Comparison of ENCODE assay signal across 17 cellular contexts in the genomic region with DNA sequence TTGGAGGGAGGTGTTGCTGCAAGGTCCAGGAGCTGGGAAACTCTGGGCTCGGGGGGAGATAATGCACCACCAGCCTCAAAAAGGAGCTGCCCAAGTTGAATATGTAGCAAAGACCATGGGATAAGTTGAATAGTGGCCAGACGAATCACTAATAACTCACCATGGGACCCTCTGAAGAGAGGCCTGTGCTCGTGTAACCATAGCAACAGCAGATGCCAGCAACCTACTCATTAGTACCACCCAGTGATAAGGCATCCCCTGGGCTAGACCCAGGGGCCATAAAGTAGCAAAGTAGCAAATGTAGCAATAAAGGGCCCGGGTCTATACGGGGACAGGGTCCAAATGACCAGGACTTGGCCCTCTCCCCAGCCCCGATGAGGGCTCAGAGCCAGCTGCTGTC.
DNase-seq lines count a peak whose midpoint lies in the region; ATAC-seq and TF ChIP-seq lines count a peak whose summit lies in the region.
"Had no signal": no experiment of that assay in that cellular context is flagged by ENCODE, and none has a peak within 500 bp of the region (broad histone marks: within the 10 kb centered on the region; RNA-seq: fewer than 3 reads in every experiment).

No MANE protein-coding gene starts in this region.

- intact Hi-C loops in right cardiac atrium (cut with DNase I) = no loop called here
- intact Hi-C loops in sigmoid colon (cut with DNase I) = no loop called here

- DNase-seq in NCI-H748 (lab: John Stamatoyannopoulos, UW; ENCODE audit: unreplicated experiment) = peak; percentile 25
- no peak for DNase-seq in NCI-H748 treated with DMSO at 0.1 percent for 48 hours (lab: John Stamatoyannopoulos, UW)
- DNase-seq in right cardiac atrium = no peak
- DNase-seq in sigmoid colon = peak; percentile 22
- DNase-seq in stimulated activated CD4-positive, alpha-beta T cell treated with anti-CD3 and anti-CD28 coated beads, Interleukin-1b, Interleukin-23, amount 100 ng/mL, for 48 hours = no peak
- DNase-seq in NCI-H82 (lab: John Stamatoyannopoulos, UW) = no peak
- DNase-seq in MV-4-11 (lab: John Stamatoyannopoulos, UW) = no peak
- DNase-seq: CD4-positive, alpha-beta memory T cell; DMS53; KG1; NCI-H2029; NCI-H2171 treated with DMSO at 0.1 percent for 48 hours; NCI-H446; NCI-H69; SHP77 had no signal

- TF ChIP-seq POLR2A in sigmoid colon (IDR thresholded peaks at IDR 0.05) = no peak

- no peaks in the 10 kb centered on the region for H3K27me3 ChIP-seq in right cardiac atrium (ENCODE audit: control insufficient read depth, insufficient read depth)
- no peaks in the 10 kb centered on the region for H3K27me3 ChIP-seq in sigmoid colon
- H3K27me3 ChIP-seq: BLaER1 had no signal

- WGBS in right cardiac atrium = 56% methylated on average over 6 of the region's 6 CpGs
- WGBS in sigmoid colon, 2 donors = 65 to 78% methylated on average over 6 of the region's 6 CpGs

- no peak for ATAC-seq in right cardiac atrium

- H3K9me3 ChIP-seq in right cardiac atrium (ENCODE audit: control insufficient read depth, low read length) (no peaks in the 10 kb centered on the region), sigmoid colon (no peaks in the 10 kb centered on the region)
- H3K9me3 ChIP-seq: BLaER1 had no signal

- no peak for TF ChIP-seq CTCF in sigmoid colon (IDR thresholded peaks at IDR 0.05)

- H3K4me1 ChIP-seq in right cardiac atrium (ENCODE audit: control insufficient read depth, insufficient read depth, low read length) = peaks cover 3% of the 10 kb centered on the region
- peaks cover 0 to 5% (median 2%) of the 10 kb centered on the region in 4 donors for H3K4me1 ChIP-seq in sigmoid colon

- no peak for TF ChIP-seq EP300 in sigmoid colon (IDR thresholded peaks at IDR 0.05)

- H3K4me3 ChIP-seq in right cardiac atrium (ENCODE audit: low read length) (no peak overlapping the region), sigmoid colon (no peak overlapping the region)
- H3K4me3 ChIP-seq: BLaER1 had no signal

- no peaks in the 10 kb centered on the region for H3K36me3 ChIP-seq in sigmoid colon
- H3K36me3 ChIP-seq: BLaER1 had no signal

- peak overlapping the region; percentile 56 for H3K27ac ChIP-seq in angular gyrus (ENCODE audit: low read depth, low read length)
- peak overlapping the region; percentile 82 for H3K27ac ChIP-seq in right cardiac atrium (ENCODE audit: low read length)
- H3K27ac ChIP-seq in sigmoid colon = no peak overlapping the region
- H3K27ac ChIP-seq: BLaER1 had no signal

Comparison
In these comparisons a context has a peak if more than half of its experiments do, and no peak if none do; other contexts are left out.
1. DNase-seq: peak in NCI-H748 (single experiment) and sigmoid colon (single experiment); none in NCI-H748 treated with DMSO at 0.1 percent for 48 hours (single experiment), right cardiac atrium (0 of 3), stimulated activated CD4-positive, alpha-beta T cell treated with anti-CD3 and anti-CD28 coated beads, Interleukin-1b, Interleukin-23, amount 100 ng/mL, for 48 hours (single experiment), NCI-H82 (single experiment) and MV-4-11 (single experiment).
2. H3K27ac ChIP-seq: peak in angular gyrus (single experiment) and right cardiac atrium (single experiment); none in sigmoid colon (0 of 4).